ENCODE assay signal across 8 cellular contexts in the genomic region with DNA sequence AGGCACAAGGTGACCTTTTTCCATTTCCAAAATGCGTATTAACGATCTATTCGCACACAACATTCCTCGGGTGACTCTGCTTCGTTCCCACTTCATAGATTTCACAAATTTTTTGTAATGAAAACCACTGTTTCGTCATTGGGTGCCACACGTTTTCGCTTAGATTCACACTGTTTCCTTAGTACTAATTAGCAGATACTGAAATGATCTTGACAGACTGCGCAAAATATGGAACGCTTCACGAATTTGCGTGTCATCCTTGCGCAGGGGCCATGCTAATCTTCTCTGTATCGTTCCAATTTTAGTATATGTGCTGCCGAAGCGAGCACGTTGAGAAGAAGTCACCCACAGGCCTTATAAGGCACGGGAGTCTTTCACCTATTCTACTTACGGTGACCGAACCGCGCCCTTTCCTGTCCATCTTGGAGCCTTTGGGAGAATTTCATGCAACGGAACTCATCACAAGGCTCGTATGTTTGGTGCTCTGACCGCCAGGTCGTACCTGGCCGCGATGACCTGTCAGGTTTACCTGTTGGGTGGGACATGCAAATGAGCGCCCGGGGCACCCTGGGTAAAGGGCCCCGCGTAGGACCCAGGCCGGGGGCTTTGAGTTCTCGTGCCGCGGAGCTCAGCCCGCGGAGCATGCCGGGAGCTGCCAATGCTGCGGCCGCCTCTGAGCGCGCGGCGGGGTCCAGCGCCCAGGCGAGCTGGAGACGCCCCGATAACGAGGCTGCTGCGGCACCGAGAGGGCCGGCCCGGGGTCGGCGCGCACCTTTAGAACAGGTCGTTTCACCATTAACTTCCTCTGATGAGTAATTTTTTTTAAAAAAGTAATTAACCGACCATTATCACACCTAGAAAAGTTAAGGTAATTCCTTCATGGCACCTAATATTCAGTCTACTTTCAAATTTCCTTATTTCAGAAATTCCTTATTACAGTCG. TPM values are rescaled to one million over a fixed set of nuclear protein-coding genes. Genes with fewer than 3 reads are reported as not detected.
A peak's percentile ranks its signal among the peaks of the same experiment; 100 is the strongest.
DNase-seq lines count a peak whose midpoint lies in the region; ATAC-seq and TF ChIP-seq lines count a peak whose summit lies in the region.

A gene (minus strand): TSS at position 329 of the 942 bp plus-strand sequence.

- TF ChIP-seq CTCF in epithelial cell of esophagus (IDR thresholded peaks at IDR 0.05; ENCODE audit: insufficient read depth, low read depth, low read length, missing control alignments): no peak

- ATAC-seq in GM21381 (IDR thresholded peaks at IDR 0.05; ENCODE audit: unreplicated experiment): peak; percentile 61

- peak; percentile 94 for DNase-seq in COR-L47 (lab: John Stamatoyannopoulos, UW)
- DNase-seq in HT1080 (ENCODE audit: low read depth): peak; percentile 86
- peak; percentile 16 for DNase-seq in NOMO-1 treated with dmso at 0.1 percent for 144 hours (lab: John Stamatoyannopoulos, UW; ENCODE audit: unreplicated experiment)
- DNase-seq in activated T-cell treated with anti-CD3 and anti-CD28 coated beads for 1 hour (ENCODE audit: low read depth): peak; percentile 77
- DNase-seq in epithelial cell of esophagus (ENCODE audit: low read depth): peak; percentile 78
- DNase-seq in stimulated activated CD8-positive, alpha-beta memory T cell treated with anti-CD3 and anti-CD28 coated beads, Interleukin-2, amount 100 ng/mL, for 48 hours (ENCODE audit: low read depth in 2 of 2): peak; percentile 71 to 77

- peak within 1 kb of the TSS; percentile 65 for H3K4me3 ChIP-seq in epithelial cell of esophagus (ENCODE audit: low read length)
- H3K4me3 ChIP-seq in mononuclear cell (ENCODE audit: low read length): peak within 1 kb of the TSS; percentile 64

- H3K27me3 ChIP-seq in mononuclear cell (ENCODE audit: insufficient read depth, low read length): peaks cover 12% of the 10 kb centered on the region

- H3K4me1 ChIP-seq in mononuclear cell (ENCODE audit: insufficient read depth, low read length): peaks cover 44% of the 10 kb centered on the region

- no peaks in the 10 kb centered on the region for H3K9me3 ChIP-seq in mononuclear cell (ENCODE audit: low read depth, low read length)

RNA-seq across cellular contexts. Expression of the gene that starts here (rescaled TPM):
- not detected in 2 replicates for total RNA-seq in HT1080 (2014; rRNA removed; shearing (Covaris generic))
- not detected in 2 replicates for polyA plus RNA-seq in HT1080 (2015; cell fraction: cytosol; rRNA removed)
- not detected in 2 replicates for polyA plus RNA-seq in HT1080 (2015; cell fraction: nucleus; rRNA removed)
- not detected for total RNA-seq in mononuclear cell

Comparison
In these comparisons a context has a peak if more than half of its experiments do, and no peak if none do; other contexts are left out.
1. Peak in every context shown above with its lines: DNase-seq, ATAC-seq and H3K4me3 ChIP-seq.
2. Peak in DNase-seq in HT1080; RNA of the gene not detected or under 1 TPM.
3. DNase-seq: peak in every context shown above with its lines; median percentile 94 in COR-L47; 86 in HT1080; 78 in epithelial cell of esophagus; 77 in activated T-cell treated with anti-CD3 and anti-CD28 coated beads for 1 hour; 74 in stimulated activated CD8-positive, alpha-beta memory T cell treated with anti-CD3 and anti-CD28 coated beads, Interleukin-2, amount 100 ng/mL, for 48 hours; 16 in NOMO-1 treated with dmso at 0.1 percent for 144 hours.